Comparison of ENCODE assay signal across 9 cellular contexts in genomic region chr6:24918641-24919403, GRCh38. TPM values are rescaled to one million over a fixed set of nuclear protein-coding genes. Genes with fewer than 3 reads are reported as not detected.
DNase-seq lines count a peak whose midpoint lies in the region; ATAC-seq and TF ChIP-seq lines count a peak whose summit lies in the region.
"Had no signal": no experiment of that assay in that cellular context is flagged by ENCODE, and none has a peak within 500 bp of the region (broad histone marks: within the 10 kb centered on the region; RNA-seq: fewer than 3 reads in every experiment).

No MANE protein-coding gene starts in this region.

- H3K4me3 Mint-ChIP-seq in T-helper 1 cell treated with Interleukin-12 subunit alpha and Interleukin-12 subunit beta and Interleukin-4 antibody, amounts not matched to agents 30 μg/mL and 1 μg/mL, for 36 hours: peak overlapping the region; percentile 70
- H3K4me3 Mint-ChIP-seq in activated naive CD8-positive, alpha-beta T cell treated with anti-CD3 and anti-CD28 coated beads, Interleukin-2, amount 10 ng/mL, durations not matched to agents 7 days and 5 days: peak overlapping the region; percentile 75

- no peaks in the 10 kb centered on the region for H3K9me3 Mint-ChIP-seq in T-helper 1 cell treated with Interleukin-12 subunit alpha and Interleukin-12 subunit beta and Interleukin-4 antibody, amounts not matched to agents 30 μg/mL and 1 μg/mL, for 36 hours
- H3K9me3 Mint-ChIP-seq in activated naive CD8-positive, alpha-beta T cell treated with anti-CD3 and anti-CD28 coated beads, Interleukin-2, amount 10 ng/mL, durations not matched to agents 7 days and 5 days: no peaks in the 10 kb centered on the region

- no peak for TF ChIP-seq CTCF in GM20000 (IDR thresholded peaks at IDR 0.05; ENCODE audit: extremely low read depth, missing control alignments)

- H3K4me1 Mint-ChIP-seq in T-helper 1 cell treated with Interleukin-12 subunit alpha and Interleukin-12 subunit beta and Interleukin-4 antibody, amounts not matched to agents 30 μg/mL and 1 μg/mL, for 36 hours (ENCODE audit: low read depth): peaks cover 75% of the 10 kb centered on the region
- peaks cover 67% of the 10 kb centered on the region for H3K4me1 Mint-ChIP-seq in activated naive CD8-positive, alpha-beta T cell treated with anti-CD3 and anti-CD28 coated beads, Interleukin-2, amount 10 ng/mL, durations not matched to agents 7 days and 5 days

- POLR2A ChIA-PET in activated naive CD8-positive, alpha-beta T cell treated with anti-CD3 and anti-CD28 coated beads, Interleukin-2, amount 10 ng/mL, durations not matched to agents 7 days and 5 days (lab: Charles Lee): interaction anchor here (0.7 to 4.9 kb wide), 8 partner anchors 8 to 99 kb away, joined by 3 to 50 read pairs (median 4); partner anchors contain the start of gene RIPOR2

- DNase-seq in T-helper 1 cell: no peak
- peak; percentile 68 for DNase-seq in NCI-H1417 treated with DMSO at 0.1 percent for 48 hours (lab: John Stamatoyannopoulos, UW)
- DNase-seq in activated naive CD8-positive, alpha-beta T cell treated with anti-CD3 and anti-CD28 coated beads, Interleukin-2, amount 10 ng/mL, durations not matched to agents 7 days and 5 days: no peak
- peak; percentile 81 for DNase-seq in retina
- DNase-seq in stimulated activated CD4-positive, alpha-beta T cell treated with anti-CD3 and anti-CD28 coated beads, Interleukin-2, amount 100 ng/mL, for 24 hours: no peak
- DNase-seq in GM20000 (ENCODE audit: low spot score): no peak

- H3K27ac Mint-ChIP-seq in T-helper 1 cell treated with Interleukin-12 subunit alpha and Interleukin-12 subunit beta and Interleukin-4 antibody, amounts not matched to agents 30 μg/mL and 1 μg/mL, for 36 hours: peak overlapping the region; percentile 81
- peak overlapping the region; percentile 54 for H3K27ac Mint-ChIP-seq in activated naive CD8-positive, alpha-beta T cell treated with anti-CD3 and anti-CD28 coated beads, Interleukin-2, amount 10 ng/mL, durations not matched to agents 7 days and 5 days

- peak; percentile 37 for ATAC-seq in activated naive CD8-positive, alpha-beta T cell treated with anti-CD3 and anti-CD28 coated beads, Interleukin-2, amount 10 ng/mL, durations not matched to agents 7 days and 5 days (ENCODE audit: low read depth)
- no peak for ATAC-seq in GM21381 (IDR thresholded peaks at IDR 0.05; ENCODE audit: unreplicated experiment)
- ATAC-seq: HCT116 had no signal

- no peaks in the 10 kb centered on the region for H3K27me3 Mint-ChIP-seq in T-helper 1 cell treated with Interleukin-12 subunit alpha and Interleukin-12 subunit beta and Interleukin-4 antibody, amounts not matched to agents 30 μg/mL and 1 μg/mL, for 36 hours (ENCODE audit: low read depth)
- no peaks in the 10 kb centered on the region for H3K27me3 Mint-ChIP-seq in activated naive CD8-positive, alpha-beta T cell treated with anti-CD3 and anti-CD28 coated beads, Interleukin-2, amount 10 ng/mL, durations not matched to agents 7 days and 5 days

- peaks cover 50% of the 10 kb centered on the region for H3K36me3 Mint-ChIP-seq in T-helper 1 cell treated with Interleukin-12 subunit alpha and Interleukin-12 subunit beta and Interleukin-4 antibody, amounts not matched to agents 30 μg/mL and 1 μg/mL, for 36 hours (ENCODE audit: low read depth)
- peaks cover 26% of the 10 kb centered on the region for H3K36me3 Mint-ChIP-seq in activated naive CD8-positive, alpha-beta T cell treated with anti-CD3 and anti-CD28 coated beads, Interleukin-2, amount 10 ng/mL, durations not matched to agents 7 days and 5 days

RNA-seq across cellular contexts. Expression of gene RIPOR2, which starts 16.9 kb away (rescaled TPM):
- total RNA-seq in activated naive CD8-positive, alpha-beta T cell treated with anti-CD3 and anti-CD28 coated beads, Interleukin-2, amount 10 ng/mL, durations not matched to agents 7 days and 5 days: 100 to 1,000 TPM; 181 to 195 TPM

Comparison
In these comparisons a context has a peak if more than half of its experiments do, and no peak if none do; other contexts are left out.
1. DNase-seq: peak in NCI-H1417 treated with DMSO at 0.1 percent for 48 hours (single experiment) and retina (single experiment); none in T-helper 1 cell (0 of 5), activated naive CD8-positive, alpha-beta T cell treated with anti-CD3 and anti-CD28 coated beads, Interleukin-2, amount 10 ng/mL, durations not matched to agents 7 days and 5 days (single experiment), stimulated activated CD4-positive, alpha-beta T cell treated with anti-CD3 and anti-CD28 coated beads, Interleukin-2, amount 100 ng/mL, for 24 hours (0 of 2) and GM20000 (single experiment).